ENCODE assay signal across 9 cellular contexts in genomic region chr17:75689441-75689873, GRCh38. TPM values are rescaled to one million over a fixed set of nuclear protein-coding genes. Genes with fewer than 3 reads are reported as not detected.
A peak's percentile ranks its signal among the peaks of the same experiment; 100 is the strongest.
DNase-seq lines count a peak whose midpoint lies in the region; ATAC-seq and TF ChIP-seq lines count a peak whose summit lies in the region.
"Had no signal": no experiment of that assay in that cellular context is flagged by ENCODE, and none has a peak within 500 bp of the region (broad histone marks: within the 10 kb centered on the region; RNA-seq: fewer than 3 reads in every experiment).

No MANE protein-coding gene starts in this region.

- no peaks in the 10 kb centered on the region for H3K9me3 Mint-ChIP-seq in activated naive CD8-positive, alpha-beta T cell treated with anti-CD3 and anti-CD28 coated beads, Interleukin-2, amount 50 U/mL, for 24 hours

- intact Hi-C loops in A673 (cut with micrococcal nuclease; ENCODE audit: unreplicated experiment), result no loop called here

- peak overlapping the region; percentile 50 for H3K4me3 Mint-ChIP-seq in activated naive CD8-positive, alpha-beta T cell treated with anti-CD3 and anti-CD28 coated beads, Interleukin-2, amount 50 U/mL, for 24 hours

- BruUV-seq in A673 (replicated peaks; lab: Mats Ljungman, UMichigan), result no TSS peak

- ATAC-seq in activated naive CD8-positive, alpha-beta T cell treated with anti-CD3 and anti-CD28 coated beads, Interleukin-2, amount 50 U/mL, for 24 hours, result peak; percentile 62
- ATAC-seq in HG02610 (IDR thresholded peaks at IDR 0.05; ENCODE audit: unreplicated experiment) (no peak), HG03520 (IDR thresholded peaks at IDR 0.05; ENCODE audit: unreplicated experiment) (no peak)

- no peaks in the 10 kb centered on the region for H3K9me3 ChIP-seq in trophoblast cell (ENCODE audit: insufficient read depth, low read depth, low read length)
- H3K9me3 ChIP-seq in A673 (ENCODE audit: low read depth, low read length, poor library complexity, severe bottlenecking), result no peaks in the 10 kb centered on the region

- no peak overlapping the region for H3K18ac ChIP-seq in trophoblast cell (ENCODE audit: low read length)

- H3K27ac Mint-ChIP-seq in activated naive CD8-positive, alpha-beta T cell treated with anti-CD3 and anti-CD28 coated beads, Interleukin-2, amount 50 U/mL, for 24 hours, result peak overlapping the region; percentile 82

- H3K4me3 ChIP-seq in GM06990 (replicated peaks; ENCODE audit: low read depth, low read length) (no peak overlapping the region), trophoblast cell (ENCODE audit: low read depth, low read length) (no peak overlapping the region), A673 (ENCODE audit: low read depth, low read length, poor library complexity, severe bottlenecking) (no peak overlapping the region)
- H3K4me3 ChIP-seq: SK-N-MC had no signal

- H2BK12ac ChIP-seq in trophoblast cell (ENCODE audit: low read length), result no peak overlapping the region

- no CpG with 5 or more reads among the region's 6 CpGs for WGBS in trophoblast cell (ENCODE audit: extremely low coverage, insufficient coverage, insufficient read length)

- POLR2A ChIA-PET in A673 (lab: Charles Lee; ENCODE audit: low non-redundant PET), result no interaction called here

- H4K8ac ChIP-seq in trophoblast cell (ENCODE audit: low read depth, low read length), result no peak overlapping the region

- TF ChIP-seq CTCF in GM06990 (IDR thresholded peaks at IDR 0.05; ENCODE audit: insufficient read depth, low read length, poor library complexity, severe bottlenecking) (no peak), A673 (conservative IDR thresholded peaks at IDR 0.05; ENCODE audit: low read depth, low read length) (no peak)

- peaks cover 19% of the 10 kb centered on the region for H3K79me1 ChIP-seq in trophoblast cell (ENCODE audit: low read length)

- DNase-seq in GM06990 (ENCODE audit: extremely low read depth, insufficient read length), result peak; percentile 68
- DNase-seq in NCI-H226, result peak; percentile 72
- DNase-seq in activated naive CD8-positive, alpha-beta T cell treated with anti-CD3 and anti-CD28 coated beads, Interleukin-2, amount 50 U/mL, for 24 hours, result peak; percentile 32
- DNase-seq in trophoblast cell, result peak; percentile 97 to 98
- no peak for DNase-seq in NCI-H2196 (lab: John Stamatoyannopoulos, UW; ENCODE audit: unreplicated experiment)
- no peak for DNase-seq in A673 (ENCODE audit: low spot score)

- H3K4me1 ChIP-seq in trophoblast cell (ENCODE audit: control insufficient read depth in 1 of 2, insufficient read depth in 2 of 2, low read length in 2 of 2) (peaks cover 43 to 46% of the 10 kb centered on the region in 2 experiments), A673 (ENCODE audit: insufficient read depth, low read length, poor library complexity, severe bottlenecking) (peaks cover 44% of the 10 kb centered on the region)

- H3K9ac ChIP-seq in trophoblast cell (ENCODE audit: low read length), result no peak overlapping the region

- CTCF ChIA-PET in A673 (lab: Charles Lee), result no interaction called here

- H3K4me2 ChIP-seq in trophoblast cell (ENCODE audit: low read length), result no peak overlapping the region

- peaks cover 30% of the 10 kb centered on the region for H3K36me3 Mint-ChIP-seq in activated naive CD8-positive, alpha-beta T cell treated with anti-CD3 and anti-CD28 coated beads, Interleukin-2, amount 50 U/mL, for 24 hours (ENCODE audit: low read depth)

- H3K14ac ChIP-seq in trophoblast cell (ENCODE audit: low read length), result no peak overlapping the region

- no peak overlapping the region for H3K4ac ChIP-seq in trophoblast cell (ENCODE audit: low read depth, low read length)

- peaks cover 15% of the 10 kb centered on the region for H3K36me3 ChIP-seq in GM06990 (ENCODE audit: control insufficient read depth, insufficient read depth, low read length)
- peaks cover 35 to 37% of the 10 kb centered on the region in 2 experiments for H3K36me3 ChIP-seq in trophoblast cell (ENCODE audit: control insufficient read depth in 1 of 2, insufficient read depth in 2 of 2, low read length in 2 of 2)
- H3K36me3 ChIP-seq in A673 (ENCODE audit: insufficient read depth, low read length, poor library complexity, severe bottlenecking), result no peaks in the 10 kb centered on the region

- H2AFZ ChIP-seq in trophoblast cell (ENCODE audit: insufficient read depth, low read length, poor library complexity), result no peak overlapping the region

- no peak overlapping the region for H4K91ac ChIP-seq in trophoblast cell (ENCODE audit: low read depth, low read length)

- H2AK5ac ChIP-seq in trophoblast cell (ENCODE audit: low read length), result no peak overlapping the region

- no peak overlapping the region for H4K12ac ChIP-seq in trophoblast cell (ENCODE audit: low read depth, low read length)

- H2BK120ac ChIP-seq in trophoblast cell (ENCODE audit: insufficient read depth, low read length, poor library complexity), result no peak overlapping the region

- H3K27ac ChIP-seq in trophoblast cell (ENCODE audit: low read depth, low read length) (peak overlapping the region; percentile 91), A673 (ENCODE audit: low read depth, low read length, poor library complexity, severe bottlenecking) (no peak overlapping the region)
- H3K27ac ChIP-seq: SK-N-MC had no signal

- H3K27me3 ChIP-seq in GM06990 (replicated peaks; ENCODE audit: control insufficient read depth, insufficient read depth, low read length), result no peaks in the 10 kb centered on the region
- no peaks in the 10 kb centered on the region for H3K27me3 ChIP-seq in trophoblast cell (ENCODE audit: insufficient read depth, low read length)
- no peaks in the 10 kb centered on the region for H3K27me3 ChIP-seq in A673 (replicated peaks; ENCODE audit: insufficient read depth, low read depth, low read length, poor library complexity)

- H3K79me2 ChIP-seq in trophoblast cell (ENCODE audit: control insufficient read depth, insufficient read depth, low read length, poor library complexity), result peaks cover 23% of the 10 kb centered on the region

- no peaks in the 10 kb centered on the region for H3K27me3 Mint-ChIP-seq in activated naive CD8-positive, alpha-beta T cell treated with anti-CD3 and anti-CD28 coated beads, Interleukin-2, amount 50 U/mL, for 24 hours

- H3K4me1 Mint-ChIP-seq in activated naive CD8-positive, alpha-beta T cell treated with anti-CD3 and anti-CD28 coated beads, Interleukin-2, amount 50 U/mL, for 24 hours, result peaks cover 69% of the 10 kb centered on the region

- H3K23ac ChIP-seq in trophoblast cell (ENCODE audit: low read length), result no peak overlapping the region

- no peak overlapping the region for H2BK5ac ChIP-seq in trophoblast cell (ENCODE audit: low read depth, low read length, poor library complexity)

RNA-seq across cellular contexts. Expression of gene SAP30BP, which starts 22.3 kb away (rescaled TPM):
- 75.6 and 77.7 TPM in 2 replicates for polyA plus RNA-seq in trophoblast cell (2013)
- 98.1 and 114 TPM in 2 replicates for total RNA-seq in A673 (2021)

RNA-seq across cellular contexts. Expression of gene RECQL5, which starts 22.5 kb away (rescaled TPM):
- polyA plus RNA-seq in trophoblast cell (2013), result 15.8 and 16.4 TPM in 2 replicates
- total RNA-seq in A673 (2021), result 30.6 and 39.0 TPM in 2 replicates

RNA-seq across cellular contexts. Expression of gene ITGB4, which starts 31.8 kb away (rescaled TPM):
- polyA plus RNA-seq in trophoblast cell (2013), result 81.0 and 90.8 TPM in 2 replicates
- total RNA-seq in A673 (2021), result 0.95 and 2.4 TPM in 2 replicates

RNA-seq across cellular contexts. Expression of gene SMIM5, which starts 56.2 kb away (rescaled TPM):
- polyA plus RNA-seq in trophoblast cell (2013), result 0.37 and 0.38 TPM in 2 replicates
- total RNA-seq in A673 (2021), result 0.22 TPM in 1 of 2 replicates, not detected in the other

Comparison
In these comparisons a context has a peak if more than half of its experiments do, and no peak if none do; other contexts are left out.
1. DNase-seq: peak in GM06990 (single experiment), NCI-H226 (single experiment), activated naive CD8-positive, alpha-beta T cell treated with anti-CD3 and anti-CD28 coated beads, Interleukin-2, amount 50 U/mL, for 24 hours (single experiment) and trophoblast cell (2 of 2); none in NCI-H2196 (single experiment) and A673 (single experiment).